Comparison of ENCODE assay signal across 8 cellular contexts in the genomic region with DNA sequence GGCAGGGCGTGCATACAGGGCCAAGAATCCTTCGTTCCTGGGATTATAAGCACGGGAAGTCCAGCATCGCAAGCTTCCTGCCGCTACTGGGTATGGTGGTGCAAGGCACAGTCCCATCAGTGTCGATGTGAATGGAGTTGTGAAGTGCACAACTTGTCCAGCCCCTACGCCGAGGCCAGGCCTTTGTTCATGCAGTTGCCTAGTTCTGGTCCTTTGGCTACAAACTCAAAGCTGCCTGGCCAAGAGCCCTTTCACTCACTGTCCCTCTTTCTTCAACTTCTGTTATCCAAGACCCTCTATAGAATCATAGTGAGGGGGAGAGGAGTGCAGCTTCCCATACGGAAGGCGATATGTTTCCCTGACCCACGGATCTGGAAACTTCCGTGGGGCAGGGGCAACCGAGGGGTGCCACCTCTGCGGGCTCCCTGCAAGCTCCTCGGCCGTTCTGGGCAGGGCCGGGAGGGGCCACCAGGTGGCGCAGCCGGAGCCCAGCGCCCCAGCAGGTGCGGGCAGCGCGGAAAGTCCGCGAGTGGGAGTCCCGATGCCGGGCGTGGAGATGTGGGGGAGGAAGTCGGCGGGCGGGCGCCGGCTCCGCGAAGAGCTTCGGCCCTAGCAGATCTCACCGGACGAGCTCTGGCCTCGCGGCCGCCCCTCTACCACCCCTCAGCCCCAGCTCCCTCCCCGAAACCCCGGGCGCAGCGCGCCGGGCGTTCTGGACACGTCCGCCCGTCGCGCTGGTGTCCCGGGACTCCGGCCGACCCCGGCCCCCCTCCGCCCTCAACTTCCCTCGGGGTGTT.
DNase-seq lines count a peak whose midpoint lies in the region; ATAC-seq and TF ChIP-seq lines count a peak whose summit lies in the region.

No MANE protein-coding gene starts in this region.

- in situ Hi-C loops in T47D (cut with HindIII; ENCODE audit: low pct_unique_long_range_greater_than_20kb, low sequenced_read_pairs) = no loop called here

- no peaks in the 10 kb centered on the region for H4K20me1 ChIP-seq in KMS-11 (ENCODE audit: insufficient read depth)

- no peaks in the 10 kb centered on the region for H3K36me3 ChIP-seq in KMS-11 (ENCODE audit: insufficient read depth)

- H3K79me2 ChIP-seq in KMS-11 (ENCODE audit: insufficient read depth, low read depth) = no peaks in the 10 kb centered on the region

- no peak overlapping the region for H3K4me3 ChIP-seq in KMS-11 (IDR thresholded peaks at IDR 0.05; ENCODE audit: insufficient read depth, low read depth, low read length)

- peak overlapping the region; percentile 79 for H3K9ac ChIP-seq in KMS-11

- peak overlapping the region; percentile 89 for H2AFZ ChIP-seq in KMS-11 (ENCODE audit: low read depth)

- DNase-seq in GM03348 (ENCODE audit: low spot score) (peak; percentile 85), UCSD-AML1 (lab: John Stamatoyannopoulos, UW; ENCODE audit: unreplicated experiment) (peak; percentile 73), T47D (ENCODE audit: low read depth in 1 of 2, low spot score in 1 of 2) (peak; percentile 68 to 69), islet precursor cell (peak; percentile 82), middle frontal gyrus (ENCODE audit: extremely low spot score, low spot score) (no peak)
- peak; percentile 91 for DNase-seq in stimulated activated CD4-positive, alpha-beta T cell treated with anti-CD3 and anti-CD28 coated beads, Interleukin-15, amount 100 ng/mL, for 24 hours

- ATAC-seq in GM21737 (IDR thresholded peaks at IDR 0.05; ENCODE audit: unreplicated experiment) = peak; percentile 62

- H3K27me3 ChIP-seq in KMS-11 (ENCODE audit: insufficient read depth, low read depth) = no peaks in the 10 kb centered on the region

- H3K4me1 ChIP-seq in KMS-11 (ENCODE audit: low read depth, poor library complexity, severe bottlenecking) = peaks cover 3% of the 10 kb centered on the region

- peak overlapping the region; percentile 53; the same call in 1 of the 2 replicates for H3K4me2 ChIP-seq in KMS-11

- TF ChIP-seq CTCF in KMS-11 (conservative IDR thresholded peaks at IDR 0.05; ENCODE audit: low read depth, low read length) = peak; percentile 89

- peak overlapping the region; percentile 25; the same call in 1 of the 2 replicates for H3K27ac ChIP-seq in KMS-11
